ENCODE assay signal across 24 cellular contexts in the genomic region with DNA sequence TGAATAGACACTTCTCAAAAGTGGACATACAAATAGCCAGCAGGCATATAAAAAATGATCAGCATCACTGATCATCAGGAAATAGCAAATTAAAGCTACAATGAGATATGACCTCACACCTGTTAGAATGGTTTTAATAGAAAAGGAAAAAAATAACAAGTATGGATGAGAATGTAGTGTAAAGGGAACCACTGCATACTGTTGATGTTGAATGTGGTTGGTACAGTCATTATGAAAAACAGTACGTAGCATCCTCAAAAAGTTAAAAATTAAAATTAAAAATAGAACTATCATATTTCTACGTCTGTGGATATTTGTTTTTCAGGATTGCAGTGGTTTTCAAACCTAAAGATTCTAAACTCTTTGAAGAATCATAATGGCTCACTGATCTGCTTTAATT.
DNase-seq lines count a peak whose midpoint lies in the region; ATAC-seq and TF ChIP-seq lines count a peak whose summit lies in the region.
"Had no signal": no experiment of that assay in that cellular context is flagged by ENCODE, and none has a peak within 500 bp of the region (broad histone marks: within the 10 kb centered on the region; RNA-seq: fewer than 3 reads in every experiment).

No MANE protein-coding gene starts in this region.

- H3K4me1 ChIP-seq in OCI-LY3 (ENCODE audit: low read length) (peaks cover 21% of the 10 kb centered on the region), gastroesophageal sphincter (peaks cover 0 to 39% (median 5%) of the 10 kb centered on the region in 3 donors)
- H3K4me1 ChIP-seq: HAP-1 had no signal

- TF ChIP-seq EP300 in gastroesophageal sphincter (IDR thresholded peaks at IDR 0.05), result no peak

- DNase-seq in NCI-H510A (lab: John Stamatoyannopoulos, UW), result no peak
- DNase-seq: CD4-positive, CD25-positive, alpha-beta regulatory T cell; GOT3; HFFc6; KBM-7; MV-4-11; NCI-H1105; NCI-H1436 treated with DMSO at 0.1 percent for 48 hours; NCI-H187 treated with DMSO at 0.1 percent for 48 hours; NCI-H2171 treated with DMSO at 0.1 percent for 48 hours; NCI-H524 treated with DMSO at 0.1 percent for 48 hours; NCI-H774; SHP77; T-helper 1 cell had no signal

- H4K20me1 ChIP-seq in OCI-LY3 (ENCODE audit: insufficient read depth, low read length), result no peaks in the 10 kb centered on the region
- H4K20me1 ChIP-seq: BLaER1 had no signal

- H3K79me2 ChIP-seq in OCI-LY3 (ENCODE audit: low read length), result no peaks in the 10 kb centered on the region

- H3K27me3 ChIP-seq in OCI-LY3 (ENCODE audit: low read depth, low read length) (no peaks in the 10 kb centered on the region), gastroesophageal sphincter (no peaks in the 10 kb centered on the region)
- H3K27me3 ChIP-seq: BLaER1 had no signal

- TF ChIP-seq CTCF in OCI-LY3 (IDR thresholded peaks at IDR 0.05; ENCODE audit: low read depth, low read length) (no peak), gastroesophageal sphincter (IDR thresholded peaks at IDR 0.05) (no peak)

- H3K9ac ChIP-seq in OCI-LY3 (ENCODE audit: low read length), result no peak overlapping the region
- H3K9ac ChIP-seq: BLaER1 had no signal

- no peak overlapping the region for H3K27ac ChIP-seq in OCI-LY3 (ENCODE audit: low read length)
- H3K27ac ChIP-seq in gastroesophageal sphincter, result no peak overlapping the region
- H3K27ac ChIP-seq: BLaER1, RWPE1 had no signal

- H3K4me2 ChIP-seq in OCI-LY3 (ENCODE audit: low read length), result peak overlapping the region; percentile 38
- H3K4me2 ChIP-seq: BLaER1 had no signal

- TF ChIP-seq POLR2A in gastroesophageal sphincter (IDR thresholded peaks at IDR 0.05), result no peak

- H3K36me3 ChIP-seq in OCI-LY3 (replicated peaks; ENCODE audit: low read depth, low read length), result no peaks in the 10 kb centered on the region
- no peaks in the 10 kb centered on the region for H3K36me3 ChIP-seq in gastroesophageal sphincter
- H3K36me3 ChIP-seq: BLaER1, HAP-1 had no signal

- peak; percentile 55 for ATAC-seq in GM18867 (IDR thresholded peaks at IDR 0.05; ENCODE audit: unreplicated experiment)
- peak; percentile 54 for ATAC-seq in HG02973 (IDR thresholded peaks at IDR 0.05; ENCODE audit: unreplicated experiment)
- ATAC-seq in HG03159 (IDR thresholded peaks at IDR 0.05; ENCODE audit: unreplicated experiment), result peak; percentile 62
- no peak for ATAC-seq in gastroesophageal sphincter
- ATAC-seq in HG02870 (IDR thresholded peaks at IDR 0.05; ENCODE audit: unreplicated experiment), result no peak
- ATAC-seq: Panc1 had no signal

- H3K9me3 ChIP-seq in OCI-LY3 (ENCODE audit: insufficient read depth, low read length), result no peaks in the 10 kb centered on the region
- no peaks in the 10 kb centered on the region for H3K9me3 ChIP-seq in gastroesophageal sphincter
- H3K9me3 ChIP-seq: BLaER1, HAP-1 had no signal

- H3K4me3 ChIP-seq in OCI-LY3 (ENCODE audit: low read length) (no peak overlapping the region), gastroesophageal sphincter (no peak overlapping the region)
- H3K4me3 ChIP-seq: BLaER1, HAP-1 had no signal

- H2AFZ ChIP-seq in OCI-LY3 (ENCODE audit: low read depth, low read length), result no peak overlapping the region

- 96 to 100% methylated on average over 2 of the region's 2 CpGs for WGBS in gastroesophageal sphincter (ENCODE audit: low coverage in 1 of 2), 2 donors

Comparison
In these comparisons a context has a peak if more than half of its experiments do, and no peak if none do; other contexts are left out.
1. ATAC-seq: peak in GM18867 (single experiment), HG02973 (single experiment) and HG03159 (single experiment); none in gastroesophageal sphincter (single experiment) and HG02870 (single experiment).